Comparison of ENCODE assay signal across 8 cellular contexts in the genomic region with DNA sequence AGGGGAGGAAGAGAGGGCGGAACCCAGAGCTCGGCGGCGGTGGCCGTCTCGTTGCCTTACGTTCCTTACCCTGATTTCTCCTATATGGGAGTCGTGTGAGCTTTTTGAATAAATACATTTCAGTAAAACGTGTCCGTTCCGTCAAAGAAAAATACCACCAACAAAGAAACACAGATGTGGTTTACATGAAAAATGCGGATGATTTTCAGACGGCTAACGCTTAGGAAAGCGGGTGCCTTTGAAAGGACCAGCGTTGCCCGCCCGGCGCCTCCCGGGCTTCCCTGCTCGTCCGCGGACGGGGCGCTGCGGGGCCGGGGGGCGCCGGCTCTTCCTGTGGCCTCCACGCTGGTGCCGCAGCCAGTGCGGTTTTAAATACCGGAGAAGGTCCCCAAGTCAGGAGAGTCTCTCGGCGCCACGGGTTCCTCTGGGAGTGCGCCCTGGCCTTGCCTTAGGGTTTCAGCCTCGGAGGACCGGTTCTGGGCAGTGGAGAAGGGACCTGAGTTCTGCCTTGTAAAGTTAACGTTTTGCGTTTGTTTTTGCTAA. TPM values are rescaled to one million over a fixed set of nuclear protein-coding genes. Genes with fewer than 3 reads are reported as not detected.
DNase-seq lines count a peak whose midpoint lies in the region; ATAC-seq and TF ChIP-seq lines count a peak whose summit lies in the region.

No MANE protein-coding gene starts in this region.

- H3K27me3 ChIP-seq in CD8-positive, alpha-beta T cell (ENCODE audit: insufficient read depth, low read length), result no peaks in the 10 kb centered on the region
- H3K27me3 ChIP-seq in HUES64 (ENCODE audit: insufficient read depth, low read length) (no peaks in the 10 kb centered on the region), smooth muscle cell (ENCODE audit: low read depth) (no peaks in the 10 kb centered on the region)

- ATAC-seq in CD8-positive, alpha-beta T cell, result peak; percentile 72
- peak; percentile 60 for ATAC-seq in GM19455 (IDR thresholded peaks at IDR 0.05; ENCODE audit: unreplicated experiment)
- ATAC-seq in T-helper 17 cell, result peak; percentile 75

- H2AFZ ChIP-seq in smooth muscle cell (ENCODE audit: low read depth), result peak overlapping the region; percentile 95

- no peaks in the 10 kb centered on the region for H3K27me3 Mint-ChIP-seq in CD8-positive, alpha-beta T cell (ENCODE audit: low read depth)
- no peaks in the 10 kb centered on the region for H3K27me3 Mint-ChIP-seq in T-helper 17 cell
- H3K27me3 Mint-ChIP-seq in MCF 10A (ENCODE audit: insufficient read depth, unreplicated experiment), result no peaks in the 10 kb centered on the region

- no peaks in the 10 kb centered on the region for H3K9me3 Mint-ChIP-seq in CD8-positive, alpha-beta T cell
- no peaks in the 10 kb centered on the region for H3K9me3 Mint-ChIP-seq in MCF 10A (ENCODE audit: unreplicated experiment)

- peak overlapping the region; percentile 89 for H3K4me2 ChIP-seq in smooth muscle cell

- POLR2A ChIA-PET in CD8-positive, alpha-beta T cell (lab: Charles Lee), result interaction anchor here (0.6 to 1.6 kb wide), 4 partner anchors 13 to 31 kb away, joined by 3 to 7 read pairs (median 5); no protein-coding TSS in a partner anchor
- POLR2A ChIA-PET in MCF 10A (lab: Yijun Ruan, JAX), result interaction anchor here (0.5 to 4.0 kb wide), 17 partner anchors 8 to 1073 kb away, joined by 3 to 26 read pairs (median 5); a partner anchor contains a TSS

- peak overlapping the region; percentile 99 for H3K9ac ChIP-seq in HUES64 (ENCODE audit: low read depth, low read length)
- H3K9ac ChIP-seq in smooth muscle cell (ENCODE audit: low read depth), result peak overlapping the region; percentile 99

- H3F3A ChIP-seq in smooth muscle cell (ENCODE audit: low read depth), result peaks cover 27% of the 10 kb centered on the region

- H3K27ac ChIP-seq in CD8-positive, alpha-beta T cell (ENCODE audit: low read depth, low read length), result peak overlapping the region; percentile 82
- peak overlapping the region; percentile 98 for H3K27ac ChIP-seq in HUES64 (ENCODE audit: low read depth, low read length)
- peak overlapping the region; percentile 99 for H3K27ac ChIP-seq in smooth muscle cell (ENCODE audit: low read depth)

- H3K36me3 Mint-ChIP-seq in CD8-positive, alpha-beta T cell, result peaks cover 47% of the 10 kb centered on the region
- H3K36me3 Mint-ChIP-seq in T-helper 17 cell (ENCODE audit: low read depth) (peaks cover 2% of the 10 kb centered on the region), MCF 10A (ENCODE audit: insufficient read depth, unreplicated experiment) (peaks cover 38% of the 10 kb centered on the region)

- WGBS in HUES64, result under 1% methylated on average over 37 of the region's 41 CpGs
- WGBS in smooth muscle cell (ENCODE audit: low lambda C conversion rate), result under 1% methylated on average over 39 of the region's 41 CpGs

- peaks cover 42% of the 10 kb centered on the region for H3K79me2 ChIP-seq in smooth muscle cell (ENCODE audit: low read depth)

- H3K27ac Mint-ChIP-seq in CD8-positive, alpha-beta T cell, result peak overlapping the region; percentile 92
- peak overlapping the region; percentile 98 for H3K27ac Mint-ChIP-seq in T-helper 17 cell
- peak overlapping the region; percentile 93 for H3K27ac Mint-ChIP-seq in MCF 10A (ENCODE audit: low read depth, unreplicated experiment)

- no peaks in the 10 kb centered on the region for H3K36me3 ChIP-seq in CD8-positive, alpha-beta T cell (ENCODE audit: insufficient read depth, low read length)
- H3K36me3 ChIP-seq in HUES64 (ENCODE audit: insufficient read depth, low read length) (peaks cover 55% of the 10 kb centered on the region), smooth muscle cell (ENCODE audit: low read depth) (no peaks in the 10 kb centered on the region)

- peak overlapping the region; percentile 89 for H3K4me3 ChIP-seq in CD8-positive, alpha-beta T cell (ENCODE audit: low read depth, low read length)
- H3K4me3 ChIP-seq in HUES64 (ENCODE audit: low read length) (peak overlapping the region; percentile 100), smooth muscle cell (peak overlapping the region; percentile 70)

- BruUV-seq in MCF 10A (replicated peaks; lab: Mats Ljungman, UMichigan), result TSS peak; percentile 30

- peak in 5 of 7 experiments; percentile 11 to 78 (median 30) for DNase-seq in CD8-positive, alpha-beta T cell
- DNase-seq in T-helper 17 cell (peak in 2 of 3 donors; percentile 13 to 29), MCF 10A (ENCODE audit: unreplicated experiment) (peak; percentile 79), inferior parietal cortex (ENCODE audit: extremely low spot score) (peak; percentile 66), smooth muscle cell (lab: John Stamatoyannopoulos, UW; ENCODE audit: unreplicated experiment) (peak; percentile 35), NCI-H187 treated with DMSO at 0.1 percent for 48 hours (lab: John Stamatoyannopoulos, UW) (no peak)

- no peaks in the 10 kb centered on the region for H3K9me3 ChIP-seq in CD8-positive, alpha-beta T cell (ENCODE audit: low read length)
- H3K9me3 ChIP-seq in HUES64 (ENCODE audit: insufficient read depth, low read depth, low read length), result no peaks in the 10 kb centered on the region
- H3K9me3 ChIP-seq in T-helper 17 cell (ENCODE audit: control insufficient read depth, low read length, poor library complexity, severe bottlenecking), result no peaks in the 10 kb centered on the region
- no peaks in the 10 kb centered on the region for H3K9me3 ChIP-seq in smooth muscle cell (replicated peaks; ENCODE audit: low read depth)

- peaks cover 4% of the 10 kb centered on the region for H4K20me1 ChIP-seq in smooth muscle cell (ENCODE audit: low read depth)

- CTCF ChIA-PET in CD8-positive, alpha-beta T cell (lab: Charles Lee), result interaction anchor here (0.7 to 1.5 kb wide), 2 partner anchors 11 to 17 kb away, joined by 3 read pairs; no protein-coding TSS in a partner anchor
- CTCF ChIA-PET in MCF 10A (lab: Yijun Ruan, JAX), result no interaction called here

- H3K4me1 Mint-ChIP-seq in CD8-positive, alpha-beta T cell (ENCODE audit: low read depth), result peaks cover 58% of the 10 kb centered on the region
- H3K4me1 Mint-ChIP-seq in T-helper 17 cell (peaks cover 42% of the 10 kb centered on the region), MCF 10A (ENCODE audit: insufficient read depth, unreplicated experiment) (peaks cover 29% of the 10 kb centered on the region)

- intact Hi-C loops in CD8-positive, alpha-beta T cell (cut with DNase I, micrococcal nuclease), result loop anchor here (1.0 kb wide), 2 partner anchors 32 to 47 kb away; a partner anchor contains a TSS
- intact Hi-C loops in MCF 10A (cut with micrococcal nuclease), result no loop called here

- peak overlapping the region; percentile 91 for H3K4me3 Mint-ChIP-seq in CD8-positive, alpha-beta T cell
- peak overlapping the region; percentile 94 for H3K4me3 Mint-ChIP-seq in T-helper 17 cell
- H3K4me3 Mint-ChIP-seq in MCF 10A (ENCODE audit: unreplicated experiment), result peak overlapping the region; percentile 94

- H3K4me1 ChIP-seq in CD8-positive, alpha-beta T cell (ENCODE audit: insufficient read depth, low read length), result peaks cover 47% of the 10 kb centered on the region
- H3K4me1 ChIP-seq in HUES64 (ENCODE audit: insufficient read depth, low read length) (peaks cover 12% of the 10 kb centered on the region), smooth muscle cell (ENCODE audit: low read depth) (peaks cover 24% of the 10 kb centered on the region)

- TF ChIP-seq CTCF in CD8-positive, alpha-beta T cell (IDR thresholded peaks at IDR 0.05), result no peak
- TF ChIP-seq CTCF in MCF 10A (IDR thresholded peaks at IDR 0.05; ENCODE audit: unreplicated experiment) (no peak), smooth muscle cell (IDR thresholded peaks at IDR 0.05; ENCODE audit: borderline replicate concordance, insufficient read depth, poor library complexity, severe bottlenecking) (no peak)

RNA-seq across cellular contexts. Expression of a gene that starts 0.8 kb away (rescaled TPM):
- 10 to 100 TPM; 33.3 to 37.0 TPM for total RNA-seq in CD8-positive, alpha-beta T cell
- polyA plus RNA-seq in HUES64 (2013, experiment 1 of 2), result 62.9 TPM
- polyA plus RNA-seq in HUES64 (2013, experiment 2 of 2), result 67.1 TPM
- total RNA-seq in T-helper 17 cell (10 to 100 TPM; 33.2 to 52.4 TPM), MCF 10A (2022) (56.6 and 63.5 TPM in 2 replicates), smooth muscle cell (22.4 and 26.1 TPM in 2 replicates)
- 34.1 and 46.6 TPM in 2 replicates for polyA plus RNA-seq in smooth muscle cell

RNA-seq across cellular contexts. Expression of a gene that starts 32.1 kb away (rescaled TPM):
- total RNA-seq in CD8-positive, alpha-beta T cell, result 10 to 100 TPM; 10.8 to 14.2 TPM
- 43.0 TPM for polyA plus RNA-seq in HUES64 (2013, experiment 1 of 2)
- 46.8 TPM for polyA plus RNA-seq in HUES64 (2013, experiment 2 of 2)
- 10 to 100 TPM; 10.2 to 12.1 TPM for total RNA-seq in T-helper 17 cell
- 27.0 and 33.4 TPM in 2 replicates for total RNA-seq in MCF 10A (2022)
- 12.0 and 20.6 TPM in 2 replicates for total RNA-seq in smooth muscle cell
- 10.6 and 12.1 TPM in 2 replicates for polyA plus RNA-seq in smooth muscle cell

RNA-seq across cellular contexts. Expression of a gene that starts 47.5 kb away (rescaled TPM):
- 10 to 100 TPM; 55.6 to 56.2 TPM for total RNA-seq in CD8-positive, alpha-beta T cell
- 68.9 TPM for polyA plus RNA-seq in HUES64 (2013, experiment 1 of 2)
- 64.1 TPM for polyA plus RNA-seq in HUES64 (2013, experiment 2 of 2)
- total RNA-seq in T-helper 17 cell (10 to 100 TPM; 47.8 to 69.3 TPM), MCF 10A (2022) (68.6 and 72.4 TPM in 2 replicates), smooth muscle cell (43.8 and 60.7 TPM in 2 replicates)
- polyA plus RNA-seq in smooth muscle cell, result 31.5 and 51.0 TPM in 2 replicates
